Comparison of ENCODE assay signal across 1 cellular context in the genomic region with DNA sequence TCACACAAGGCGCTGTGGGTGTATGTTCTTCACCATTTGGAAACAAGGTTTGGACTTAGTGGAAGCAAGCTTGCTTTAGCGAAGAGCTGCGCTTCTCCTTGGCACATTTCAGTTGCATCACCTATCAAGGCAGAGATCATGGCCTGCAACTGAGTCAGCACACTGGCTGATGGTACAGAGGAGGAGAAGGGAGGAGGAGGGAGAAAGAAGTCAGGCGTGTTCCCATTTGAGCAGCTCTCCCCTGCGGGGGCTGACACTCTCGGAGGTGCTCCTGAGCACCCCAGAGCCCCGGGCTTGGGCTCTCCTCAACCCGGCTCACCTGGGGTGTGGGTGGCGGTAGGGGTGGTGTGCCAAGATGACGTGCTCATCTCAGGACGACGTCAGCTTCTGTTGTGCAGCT.
TF ChIP-seq lines count a peak whose summit lies in the region.

No MANE protein-coding gene starts in this region.

TF ChIP-seq in HCT116, 20 proteins besides CTCF, POLR2A, EP300 and RAD21 (continued from another document):
- TF ChIP-seq, protein P1, sequence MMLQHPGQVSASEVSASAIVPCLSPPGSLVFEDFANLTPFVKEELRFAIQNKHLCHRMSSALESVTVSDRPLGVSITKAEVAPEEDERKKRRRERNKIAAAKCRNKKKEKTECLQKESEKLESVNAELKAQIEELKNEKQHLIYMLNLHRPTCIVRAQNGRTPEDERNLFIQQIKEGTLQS (IDR thresholded peaks at IDR 0.05): no peak
- no peak for TF ChIP-seq YY1 (IDR thresholded peaks at IDR 0.05; ENCODE audit: extremely low read depth, insufficient replicate concordance, low read depth, low read length)
